ENCODE assay signal across 8 cellular contexts in genomic region chr19:18831524-18832330, GRCh38. TPM values are rescaled to one million over a fixed set of nuclear protein-coding genes. Genes with fewer than 3 reads are reported as not detected.
DNase-seq lines count a peak whose midpoint lies in the region; ATAC-seq and TF ChIP-seq lines count a peak whose summit lies in the region.

TSS of gene UPF1 (plus strand) at chr19:18831959. CDS start at chr19:18832210, 251 bp downstream.

- peaks cover 5% of the 10 kb centered on the region for H3K27me3 Mint-ChIP-seq in activated naive CD8-positive, alpha-beta T cell treated with anti-CD3 and anti-CD28 coated beads, Interleukin-2, amount 50 U/mL, for 24 hours
- peaks cover 10% of the 10 kb centered on the region for H3K27me3 Mint-ChIP-seq in type B pancreatic cell

- WGBS in heart left ventricle, 4 donors, result 1% methylated on average over 17 to 98 of the region's 98 CpGs

- DNase-seq in GM12864 (ENCODE audit: low read depth), result peak; percentile 74
- DNase-seq in NCI-H1417 (lab: John Stamatoyannopoulos, UW), result peak; percentile 92 to 95 (median 94)
- peak; percentile 85 for DNase-seq in SW480 (ENCODE audit: low spot score)
- peak; percentile 99 for DNase-seq in activated naive CD8-positive, alpha-beta T cell treated with anti-CD3 and anti-CD28 coated beads, Interleukin-2, amount 50 U/mL, for 24 hours
- peak; percentile 95 to 99 (median 96) for DNase-seq in heart left ventricle
- peak; percentile 87 to 99 (median 92) for DNase-seq in posterior cingulate gyrus
- DNase-seq in type B pancreatic cell (ENCODE audit: extremely low spot score, unreplicated experiment), result peak; percentile 95

- H3K4me3 ChIP-seq in GM12864 (ENCODE audit: low read depth, low read length) (peak within 1 kb of the TSS; percentile 99), heart left ventricle (peak within 1 kb of the TSS; percentile 71 to 97 (median 88))

- peaks cover 32% of the 10 kb centered on the region for H3K4me1 Mint-ChIP-seq in activated naive CD8-positive, alpha-beta T cell treated with anti-CD3 and anti-CD28 coated beads, Interleukin-2, amount 50 U/mL, for 24 hours
- peaks cover 34% of the 10 kb centered on the region for H3K4me1 Mint-ChIP-seq in type B pancreatic cell (ENCODE audit: unreplicated experiment)

- no peak for TF ChIP-seq CTCF in GM12864 (IDR thresholded peaks at IDR 0.05; ENCODE audit: low read depth, low read length, missing control alignments)
- peak in 5 of 12 donors; percentile 3 to 21 (median 16) for TF ChIP-seq CTCF in heart left ventricle (IDR thresholded peaks at IDR 0.05)
- TF ChIP-seq CTCF in type B pancreatic cell (conservative IDR thresholded peaks at IDR 0.05), result peak; percentile 43

- peak within 1 kb of the TSS; percentile 95 for H3K27ac Mint-ChIP-seq in activated naive CD8-positive, alpha-beta T cell treated with anti-CD3 and anti-CD28 coated beads, Interleukin-2, amount 50 U/mL, for 24 hours
- H3K27ac Mint-ChIP-seq in type B pancreatic cell, result peak within 1 kb of the TSS; percentile 91

- H3K27me3 ChIP-seq in heart left ventricle, result no peaks in the 10 kb centered on the region

- H3K36me3 ChIP-seq in heart left ventricle, result peaks cover 0 to 18% (median 5%) of the 10 kb centered on the region in 9 donors

- intact Hi-C loops in heart left ventricle (cut with DNase I), result loop anchor here in 4 of 10 donors (5.0 to 10.0 kb wide), 3 partner anchors 144 to 149 kb away; partner anchors contain the start of gene CRTC1 (in 3 of the 4)
- intact Hi-C loops in posterior cingulate gyrus (cut with DNase I), result loop anchor here (5.0 kb wide), 1 partner anchor 149 kb away; the partner anchor contains the start of gene CRTC1

- H3K4me3 Mint-ChIP-seq in activated naive CD8-positive, alpha-beta T cell treated with anti-CD3 and anti-CD28 coated beads, Interleukin-2, amount 50 U/mL, for 24 hours, result peak within 1 kb of the TSS; percentile 96
- peak within 1 kb of the TSS; percentile 96 for H3K4me3 Mint-ChIP-seq in type B pancreatic cell

- TF ChIP-seq POLR2A in heart left ventricle (IDR thresholded peaks at IDR 0.05), result peak in 1 of 2 donors; percentile 72

- no peaks in the 10 kb centered on the region for H3K9me3 Mint-ChIP-seq in activated naive CD8-positive, alpha-beta T cell treated with anti-CD3 and anti-CD28 coated beads, Interleukin-2, amount 50 U/mL, for 24 hours
- H3K9me3 Mint-ChIP-seq in type B pancreatic cell, result no peaks in the 10 kb centered on the region

- ATAC-seq in HG02678 (IDR thresholded peaks at IDR 0.05; ENCODE audit: unreplicated experiment) (peak; percentile 85), heart left ventricle (peak; percentile 93 to 96 (median 94))
- ATAC-seq in activated naive CD8-positive, alpha-beta T cell treated with anti-CD3 and anti-CD28 coated beads, Interleukin-2, amount 50 U/mL, for 24 hours, result peak; percentile 86

- peaks cover 0 to 13% (median 8%) of the 10 kb centered on the region in 12 donors for H3K9me3 ChIP-seq in heart left ventricle

- H3K4me1 ChIP-seq in heart left ventricle, result peaks cover 4 to 44% (median 32%) of the 10 kb centered on the region in 12 donors

- H3K27ac ChIP-seq in heart left ventricle, result peak within 1 kb of the TSS; percentile 62 to 95 (median 86)

- H3K36me3 Mint-ChIP-seq in activated naive CD8-positive, alpha-beta T cell treated with anti-CD3 and anti-CD28 coated beads, Interleukin-2, amount 50 U/mL, for 24 hours (ENCODE audit: low read depth), result peaks cover 33% of the 10 kb centered on the region
- H3K36me3 Mint-ChIP-seq in type B pancreatic cell, result peaks cover 20% of the 10 kb centered on the region

RNA-seq across cellular contexts. Expression of gene UPF1, which starts in this region (rescaled TPM):
- 10 to 100 TPM; 27.5 to 84.4 (median 40.2) TPM for total RNA-seq in heart left ventricle
- polyA plus RNA-seq in heart left ventricle, result 10 to 100 TPM; 33.4 to 34.3 TPM
- 72.1 and 76.5 TPM in 2 replicates for total RNA-seq in type B pancreatic cell (ENCODE audit: low replicate concordance)

Comparison
In these comparisons a context has a peak if more than half of its experiments do, and no peak if none do; other contexts are left out.
1. Peak in every context shown above with its lines: DNase-seq, ATAC-seq, H3K4me3 ChIP-seq and H3K27ac ChIP-seq.